In genomic region chr2:177506506-177506905, GRCh38 we compare ENCODE assay signal across 27 cellular contexts.
"Had no signal": no experiment of that assay in that cellular context is flagged by ENCODE, and none has a peak within 500 bp of the region (broad histone marks: within the 10 kb centered on the region; RNA-seq: fewer than 3 reads in every experiment).

No MANE protein-coding gene starts in this region.

- H3K9me3 ChIP-seq: left ventricle myocardium inferior, mucosa of descending colon, ovary, prostate gland, sigmoid colon, spleen, tibial nerve, uterus had no signal

- H3K27ac ChIP-seq: left ventricle myocardium inferior, ovary, prostate gland, sigmoid colon, spleen, tibial nerve, uterus had no signal

- H3K27me3 ChIP-seq: ovary, sigmoid colon, spleen, tibial nerve, uterus had no signal

- H3K4me1 ChIP-seq: left ventricle myocardium inferior, prostate gland, spleen, tibial nerve, uterus had no signal

- H3K4me3 ChIP-seq: left ventricle myocardium inferior, lung, mucosa of descending colon, ovary, prostate gland, sigmoid colon, spleen, tibial nerve, uterus had no signal

- H3K36me3 ChIP-seq: ovary, prostate gland, uterus had no signal

- DNase-seq: hypothalamus; immature natural killer cell; islet precursor cell; left ventricle myocardium inferior; midbrain; mucosa of descending colon; naive thymus-derived CD4-positive, alpha-beta T cell; ovary; posterior cingulate gyrus; retina; right cardiac atrium; sigmoid colon; small intestine; spleen; stimulated activated CD4-positive, alpha-beta T cell treated with anti-CD3 and anti-CD28 coated beads, Interleukin-1b, Interleukin-23, amount 100 ng/mL, for 48 hours; stimulated activated CD4-positive, alpha-beta T cell treated with anti-CD3 and anti-CD28 coated beads, Interleukin-2, amount 100 ng/mL, for 48 hours; stimulated activated CD4-positive, alpha-beta T cell treated with anti-CD3 and anti-CD28 coated beads, Interleukin-4, amount 100 ng/mL, for 4 hours; stimulated activated CD8-positive, alpha-beta memory T cell treated with anti-CD3 and anti-CD28 coated beads, Interleukin-4, amount 100 ng/mL, for 48 hours; stimulated activated naive CD4-positive, alpha-beta T cell treated with Interleukin-2 at 50 U/mL for 16 hours; stimulated activated naive CD8-positive, alpha-beta T cell treated with anti-CD3 and anti-CD28 coated beads, Interleukin-15, amount 100 ng/mL, for 72 hours; substantia nigra; uterus had no signal

- ATAC-seq: mucosa of descending colon; naive thymus-derived CD4-positive, alpha-beta T cell; natural killer cell treated with Interleukin-12 subunit alpha and Interleukin-12 subunit beta and Interleukin-15 and Interleukin-18, amount 100 ng/mL, for 72 hours; right cardiac atrium; stimulated activated memory B cell treated with anti-CD40 and anti-IgM and Interleukin-4, amounts not matched to agents 10 μg/mL and 1 μg/mL and 100 μg/mL, for 72 hours; stimulated activated naive CD8-positive, alpha-beta T cell treated with anti-CD3 and anti-CD28 coated beads, Interleukin-15, amount 100 ng/mL, for 72 hours had no signal
